25 cellular contexts compared by ENCODE assay signal in genomic region chr16:46719528-46719927, GRCh38. TPM values are rescaled to one million over a fixed set of nuclear protein-coding genes. Genes with fewer than 3 reads are reported as not detected.
"Had no signal": no experiment of that assay in that cellular context is flagged by ENCODE, and none has a peak within 500 bp of the region (broad histone marks: within the 10 kb centered on the region; RNA-seq: fewer than 3 reads in every experiment).

No MANE protein-coding gene starts in this region.

- H3K36me3 Mint-ChIP-seq: stimulated activated effector memory CD8-positive, alpha-beta T cell treated with anti-CD3 and anti-CD28 coated beads, Interleukin-12 subunit alpha, Interleukin-12 subunit beta, amount 100 ng/mL, for 72 hours; stimulated activated memory B cell treated with anti-CD40 and anti-IgM and Interleukin-4, amounts not matched to agents 10 μg/mL and 1 μg/mL and 100 μg/mL, for 72 hours; stimulated activated naive B cell treated with anti-CD40 and anti-IgM and Interleukin-4, amounts not matched to agents 10 μg/mL and 1 μg/mL and 100 μg/mL, for 72 hours; type B pancreatic cell had no signal

- FAIRE-seq: urothelium cell line had no signal

- H3K27ac Mint-ChIP-seq: stimulated activated effector memory CD8-positive, alpha-beta T cell treated with anti-CD3 and anti-CD28 coated beads, Interleukin-12 subunit alpha, Interleukin-12 subunit beta, amount 100 ng/mL, for 72 hours; stimulated activated memory B cell treated with anti-CD40 and anti-IgM and Interleukin-4, amounts not matched to agents 10 μg/mL and 1 μg/mL and 100 μg/mL, for 72 hours; stimulated activated naive B cell treated with anti-CD40 and anti-IgM and Interleukin-4, amounts not matched to agents 10 μg/mL and 1 μg/mL and 100 μg/mL, for 72 hours; stimulated activated naive CD8-positive, alpha-beta T cell treated with anti-CD3 and anti-CD28 coated beads, Interleukin-15, amount 100 ng/mL, for 72 hours; stimulated activated naive CD8-positive, alpha-beta T cell treated with anti-CD3 and anti-CD28 coated beads, Interleukin-15, Interleukin-2, amounts not matched to agents 100 ng/mL and 50 ng/mL, for 24 hours; type B pancreatic cell had no signal

- H3K9me3 Mint-ChIP-seq: stimulated activated effector memory CD8-positive, alpha-beta T cell treated with anti-CD3 and anti-CD28 coated beads, Interleukin-12 subunit alpha, Interleukin-12 subunit beta, amount 100 ng/mL, for 72 hours; stimulated activated naive CD8-positive, alpha-beta T cell treated with anti-CD3 and anti-CD28 coated beads, Interleukin-15, amount 100 ng/mL, for 72 hours; type B pancreatic cell had no signal

- H3K27me3 Mint-ChIP-seq: stimulated activated memory B cell treated with anti-CD40 and anti-IgM and Interleukin-4, amounts not matched to agents 10 μg/mL and 1 μg/mL and 100 μg/mL, for 72 hours; stimulated activated naive CD8-positive, alpha-beta T cell treated with anti-CD3 and anti-CD28 coated beads, Interleukin-15, amount 100 ng/mL, for 72 hours; stimulated activated naive CD8-positive, alpha-beta T cell treated with anti-CD3 and anti-CD28 coated beads, Interleukin-15, Interleukin-2, amounts not matched to agents 100 ng/mL and 50 ng/mL, for 24 hours; type B pancreatic cell had no signal

- ATAC-seq: stimulated activated effector memory CD8-positive, alpha-beta T cell treated with anti-CD3 and anti-CD28 coated beads, Interleukin-12 subunit alpha, Interleukin-12 subunit beta, amount 100 ng/mL, for 72 hours; stimulated activated memory B cell treated with anti-CD40 and anti-IgM and Interleukin-4, amounts not matched to agents 10 μg/mL and 1 μg/mL and 100 μg/mL, for 72 hours; stimulated activated naive B cell treated with anti-CD40 and anti-IgM and Interleukin-4, amounts not matched to agents 10 μg/mL and 1 μg/mL and 100 μg/mL, for 72 hours; stimulated activated naive CD8-positive, alpha-beta T cell treated with anti-CD3 and anti-CD28 coated beads, Interleukin-15, amount 100 ng/mL, for 72 hours; stimulated activated naive CD8-positive, alpha-beta T cell treated with anti-CD3 and anti-CD28 coated beads, Interleukin-15, Interleukin-2, amounts not matched to agents 100 U/mL and 50 U/mL, for 24 hours; upper lobe of right lung had no signal

- H3K4me1 Mint-ChIP-seq: stimulated activated effector memory CD8-positive, alpha-beta T cell treated with anti-CD3 and anti-CD28 coated beads, Interleukin-12 subunit alpha, Interleukin-12 subunit beta, amount 100 ng/mL, for 72 hours; stimulated activated memory B cell treated with anti-CD40 and anti-IgM and Interleukin-4, amounts not matched to agents 10 μg/mL and 1 μg/mL and 100 μg/mL, for 72 hours; stimulated activated naive CD8-positive, alpha-beta T cell treated with anti-CD3 and anti-CD28 coated beads, Interleukin-15, amount 100 ng/mL, for 72 hours had no signal

- H3K4me3 Mint-ChIP-seq: stimulated activated effector memory CD8-positive, alpha-beta T cell treated with anti-CD3 and anti-CD28 coated beads, Interleukin-12 subunit alpha, Interleukin-12 subunit beta, amount 100 ng/mL, for 72 hours; stimulated activated memory B cell treated with anti-CD40 and anti-IgM and Interleukin-4, amounts not matched to agents 10 μg/mL and 1 μg/mL and 100 μg/mL, for 72 hours; stimulated activated naive B cell treated with anti-CD40 and anti-IgM and Interleukin-4, amounts not matched to agents 10 μg/mL and 1 μg/mL and 100 μg/mL, for 72 hours; stimulated activated naive CD8-positive, alpha-beta T cell treated with anti-CD3 and anti-CD28 coated beads, Interleukin-15, amount 100 ng/mL, for 72 hours; stimulated activated naive CD8-positive, alpha-beta T cell treated with anti-CD3 and anti-CD28 coated beads, Interleukin-15, Interleukin-2, amounts not matched to agents 100 ng/mL and 50 ng/mL, for 24 hours; type B pancreatic cell had no signal

- DNase-seq: stimulated activated CD4-positive, alpha-beta T cell treated with anti-CD3 and anti-CD28 coated beads, Interleukin-2, amount 100 ng/mL, for 48 hours; stimulated activated CD4-positive, alpha-beta T cell treated with anti-CD3 and anti-CD28 coated beads, Interleukin-4, amount 100 ng/mL, for 1 hour; stimulated activated CD4-positive, alpha-beta T cell treated with anti-CD3 and anti-CD28 coated beads, Interleukin-4, amount 100 ng/mL, for 24 hours; stimulated activated CD4-positive, alpha-beta T cell treated with anti-CD3 and anti-CD28 coated beads, Interleukin-4, amount 100 ng/mL, for 4 hours; stimulated activated CD8-positive, alpha-beta memory T cell treated with anti-CD3 and anti-CD28 coated beads, Interleukin-4, amount 100 ng/mL, for 48 hours; stimulated activated naive B cell treated with anti-CD40 and anti-IgM and Interleukin-4, amounts not matched to agents 10 μg/mL and 1 μg/mL and 100 μg/mL, for 72 hours; stimulated activated naive CD4-positive, alpha-beta T cell; stimulated activated naive CD4-positive, alpha-beta T cell treated with Interleukin-2 at 50 U/mL for 16 hours; stimulated activated naive CD8-positive, alpha-beta T cell treated with anti-CD3 and anti-CD28 coated beads, Interleukin-15, amount 100 ng/mL, for 72 hours; stimulated activated naive CD8-positive, alpha-beta T cell treated with anti-CD3 and anti-CD28 coated beads, Interleukin-15, Interleukin-2, amounts not matched to agents 100 U/mL and 50 U/mL, for 24 hours; stomach; substantia nigra; testis; thyroid gland; tibial artery; transverse colon; trophoblast cell; upper lobe of left lung; upper lobe of right lung; uterus had no signal

RNA-seq across cellular contexts. Expression of gene MYLK3, which starts 28.6 kb away (rescaled TPM):
- total RNA-seq: transverse colon had no signal
